Comparison of ENCODE assay signal across 2 cellular contexts in the genomic region with DNA sequence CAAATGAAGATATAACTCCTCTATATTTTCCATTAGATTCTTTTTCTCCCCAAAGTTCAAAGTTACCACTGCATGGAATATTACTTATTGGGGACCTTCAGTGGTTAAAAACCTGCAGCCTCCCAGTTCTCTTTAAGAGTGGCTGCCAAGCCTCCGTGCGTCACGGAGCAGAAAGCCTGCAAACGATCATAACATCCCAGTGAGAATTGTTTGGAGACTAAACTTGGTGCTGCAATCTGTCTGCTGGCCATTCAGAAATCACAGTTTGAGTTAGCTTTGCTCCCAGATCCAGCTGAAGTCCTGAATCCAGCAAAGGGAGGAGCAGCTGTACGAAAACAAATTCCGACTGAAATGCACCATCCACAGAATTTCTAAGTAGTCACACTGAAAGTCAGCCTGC.
A peak's percentile ranks its signal among the peaks of the same experiment; 100 is the strongest.
TF ChIP-seq lines count a peak whose summit lies in the region.

No MANE protein-coding gene starts in this region.

TF ChIP-seq in liver, 16 proteins besides CTCF, POLR2A, EP300 and RAD21 (continued from another document):
- TF ChIP-seq, protein P1, sequence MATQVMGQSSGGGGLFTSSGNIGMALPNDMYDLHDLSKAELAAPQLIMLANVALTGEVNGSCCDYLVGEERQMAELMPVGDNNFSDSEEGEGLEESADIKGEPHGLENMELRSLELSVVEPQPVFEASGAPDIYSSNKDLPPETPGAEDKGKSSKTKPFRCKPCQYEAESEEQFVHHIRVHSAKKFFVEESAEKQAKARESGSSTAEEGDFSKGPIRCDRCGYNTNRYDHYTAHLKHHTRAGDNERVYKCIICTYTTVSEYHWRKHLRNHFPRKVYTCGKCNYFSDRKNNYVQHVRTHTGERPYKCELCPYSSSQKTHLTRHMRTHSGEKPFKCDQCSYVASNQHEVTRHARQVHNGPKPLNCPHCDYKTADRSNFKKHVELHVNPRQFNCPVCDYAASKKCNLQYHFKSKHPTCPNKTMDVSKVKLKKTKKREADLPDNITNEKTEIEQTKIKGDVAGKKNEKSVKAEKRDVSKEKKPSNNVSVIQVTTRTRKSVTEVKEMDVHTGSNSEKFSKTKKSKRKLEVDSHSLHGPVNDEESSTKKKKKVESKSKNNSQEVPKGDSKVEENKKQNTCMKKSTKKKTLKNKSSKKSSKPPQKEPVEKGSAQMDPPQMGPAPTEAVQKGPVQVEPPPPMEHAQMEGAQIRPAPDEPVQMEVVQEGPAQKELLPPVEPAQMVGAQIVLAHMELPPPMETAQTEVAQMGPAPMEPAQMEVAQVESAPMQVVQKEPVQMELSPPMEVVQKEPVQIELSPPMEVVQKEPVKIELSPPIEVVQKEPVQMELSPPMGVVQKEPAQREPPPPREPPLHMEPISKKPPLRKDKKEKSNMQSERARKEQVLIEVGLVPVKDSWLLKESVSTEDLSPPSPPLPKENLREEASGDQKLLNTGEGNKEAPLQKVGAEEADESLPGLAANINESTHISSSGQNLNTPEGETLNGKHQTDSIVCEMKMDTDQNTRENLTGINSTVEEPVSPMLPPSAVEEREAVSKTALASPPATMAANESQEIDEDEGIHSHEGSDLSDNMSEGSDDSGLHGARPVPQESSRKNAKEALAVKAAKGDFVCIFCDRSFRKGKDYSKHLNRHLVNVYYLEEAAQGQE (IDR thresholded peaks at IDR 0.05): peak; percentile 33
- TF ChIP-seq HNF4A (conservative IDR thresholded peaks at IDR 0.05) (peak in 1 of 2 donors; percentile 37), RXRA (IDR thresholded peaks at IDR 0.05) (peak in 1 of 2 donors; percentile 20)

TF ChIP-seq in HepG2, 621 proteins besides CTCF, POLR2A, EP300 and RAD21 (continued from another document):
- TF ChIP-seq, protein P2, sequence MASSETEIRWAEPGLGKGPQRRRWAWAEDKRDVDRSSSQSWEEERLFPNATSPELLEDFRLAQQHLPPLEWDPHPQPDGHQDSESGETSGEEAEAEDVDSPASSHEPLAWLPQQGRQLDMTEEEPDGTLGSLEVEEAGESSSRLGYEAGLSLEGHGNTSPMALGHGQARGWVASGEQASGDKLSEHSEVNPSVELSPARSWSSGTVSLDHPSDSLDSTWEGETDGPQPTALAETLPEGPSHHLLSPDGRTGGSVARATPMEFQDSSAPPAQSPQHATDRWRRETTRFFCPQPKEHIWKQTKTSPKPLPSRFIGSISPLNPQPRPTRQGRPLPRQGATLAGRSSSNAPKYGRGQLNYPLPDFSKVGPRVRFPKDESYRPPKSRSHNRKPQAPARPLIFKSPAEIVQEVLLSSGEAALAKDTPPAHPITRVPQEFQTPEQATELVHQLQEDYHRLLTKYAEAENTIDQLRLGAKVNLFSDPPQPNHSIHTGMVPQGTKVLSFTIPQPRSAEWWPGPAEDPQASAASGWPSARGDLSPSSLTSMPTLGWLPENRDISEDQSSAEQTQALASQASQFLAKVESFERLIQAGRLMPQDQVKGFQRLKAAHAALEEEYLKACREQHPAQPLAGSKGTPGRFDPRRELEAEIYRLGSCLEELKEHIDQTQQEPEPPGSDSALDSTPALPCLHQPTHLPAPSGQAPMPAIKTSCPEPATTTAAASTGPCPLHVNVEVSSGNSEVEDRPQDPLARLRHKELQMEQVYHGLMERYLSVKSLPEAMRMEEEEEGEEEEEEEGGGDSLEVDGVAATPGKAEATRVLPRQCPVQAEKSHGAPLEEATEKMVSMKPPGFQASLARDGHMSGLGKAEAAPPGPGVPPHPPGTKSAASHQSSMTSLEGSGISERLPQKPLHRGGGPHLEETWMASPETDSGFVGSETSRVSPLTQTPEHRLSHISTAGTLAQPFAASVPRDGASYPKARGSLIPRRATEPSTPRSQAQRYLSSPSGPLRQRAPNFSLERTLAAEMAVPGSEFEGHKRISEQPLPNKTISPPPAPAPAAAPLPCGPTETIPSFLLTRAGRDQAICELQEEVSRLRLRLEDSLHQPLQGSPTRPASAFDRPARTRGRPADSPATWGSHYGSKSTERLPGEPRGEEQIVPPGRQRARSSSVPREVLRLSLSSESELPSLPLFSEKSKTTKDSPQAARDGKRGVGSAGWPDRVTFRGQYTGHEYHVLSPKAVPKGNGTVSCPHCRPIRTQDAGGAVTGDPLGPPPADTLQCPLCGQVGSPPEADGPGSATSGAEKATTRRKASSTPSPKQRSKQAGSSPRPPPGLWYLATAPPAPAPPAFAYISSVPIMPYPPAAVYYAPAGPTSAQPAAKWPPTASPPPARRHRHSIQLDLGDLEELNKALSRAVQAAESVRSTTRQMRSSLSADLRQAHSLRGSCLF (CRISPR knock-in tag; IDR thresholded peaks at IDR 0.05; ENCODE audit: borderline replicate concordance): no peak
- TF ChIP-seq ZNF761 (CRISPR knock-in tag; conservative IDR thresholded peaks at IDR 0.05) (no peak), ZFP62 (CRISPR knock-in tag; IDR thresholded peaks at IDR 0.05) (no peak), MTA1 (CRISPR knock-in tag; IDR thresholded peaks at IDR 0.05; ENCODE audit: borderline replicate concordance) (no peak), ATF3 (CRISPR knock-in tag; IDR thresholded peaks at IDR 0.05) (no peak), RFX5 (IDR thresholded peaks at IDR 0.05; ENCODE audit: low read depth, low read length) (no peak), KIAA2018 (CRISPR knock-in tag; IDR thresholded peaks at IDR 0.05; ENCODE audit: borderline replicate concordance) (no peak)
